In the genomic region with DNA sequence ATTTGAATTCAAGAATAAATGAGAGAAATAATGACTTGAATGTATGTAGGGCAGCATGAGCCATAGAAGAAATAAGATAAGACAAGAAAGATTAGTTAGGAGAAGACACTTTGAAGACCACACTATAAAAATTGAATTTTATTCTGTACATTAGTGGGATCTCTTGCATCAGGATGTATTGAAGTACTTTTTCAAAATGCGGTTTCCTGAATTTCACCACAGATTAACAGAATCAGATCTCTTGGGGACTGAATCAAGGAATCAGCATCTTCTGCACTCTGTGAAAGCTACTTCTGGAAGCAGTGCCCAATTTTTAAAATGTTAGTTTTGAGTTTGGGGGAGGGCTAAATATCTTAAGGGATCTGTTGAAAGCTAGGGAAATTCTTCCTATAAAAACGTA, we compare ENCODE assay signal across 22 cellular contexts.
"Had no signal": no experiment of that assay in that cellular context is flagged by ENCODE, and none has a peak within 500 bp of the region (broad histone marks: within the 10 kb centered on the region; RNA-seq: fewer than 3 reads in every experiment).

No MANE protein-coding gene starts in this region.

- H3K27me3 Mint-ChIP-seq: dendritic cell treated with granulocyte-macrophage colony-stimulating factor and Interleukin-4, amounts not matched to agents 40 ng/mL and 50 ng/mL, for 4 days; stimulated activated memory B cell treated with anti-CD40 and anti-IgM and Interleukin-4, amounts not matched to agents 10 μg/mL and 1 μg/mL and 100 μg/mL, for 72 hours; stimulated activated naive CD8-positive, alpha-beta T cell treated with anti-CD3 and anti-CD28 coated beads, Interleukin-15, Interleukin-2, amounts not matched to agents 100 ng/mL and 50 ng/mL, for 24 hours had no signal

- H2AFZ ChIP-seq: parathyroid adenoma had no signal

- H3K4me3 ChIP-seq: esophagus squamous epithelium, lung, psoas muscle, spleen, testis, tibial nerve had no signal

- H3K27ac Mint-ChIP-seq: dendritic cell treated with granulocyte-macrophage colony-stimulating factor and Interleukin-4, amounts not matched to agents 40 ng/mL and 50 ng/mL, for 4 days; natural killer cell treated with Interleukin-12 subunit alpha and Interleukin-12 subunit beta and Interleukin-15 and Interleukin-18, amount 100 ng/mL, for 72 hours; stimulated activated memory B cell treated with anti-CD40 and anti-IgM and Interleukin-4, amounts not matched to agents 10 μg/mL and 1 μg/mL and 100 μg/mL, for 72 hours; stimulated activated naive CD8-positive, alpha-beta T cell treated with anti-CD3 and anti-CD28 coated beads, Interleukin-15, Interleukin-2, amounts not matched to agents 100 ng/mL and 50 ng/mL, for 24 hours had no signal

- H3K27me3 ChIP-seq: esophagus squamous epithelium, testis, tibial nerve had no signal

- H3K27ac ChIP-seq: esophagus squamous epithelium, parathyroid adenoma, psoas muscle, spleen, testis, tibial nerve had no signal

- H3K36me3 ChIP-seq: esophagus squamous epithelium, spleen, tibial nerve had no signal

- H3K4me1 Mint-ChIP-seq: stimulated activated memory B cell treated with anti-CD40 and anti-IgM and Interleukin-4, amounts not matched to agents 10 μg/mL and 1 μg/mL and 100 μg/mL, for 72 hours had no signal

- H3K9ac ChIP-seq: parathyroid adenoma had no signal

- ATAC-seq: left colon; left ventricle myocardium superior; natural killer cell treated with Interleukin-12 subunit alpha and Interleukin-12 subunit beta and Interleukin-15 and Interleukin-18, amount 100 ng/mL, for 72 hours; psoas muscle; sciatic nerve; stimulated activated memory B cell treated with anti-CD40 and anti-IgM and Interleukin-4, amounts not matched to agents 10 μg/mL and 1 μg/mL and 100 μg/mL, for 72 hours had no signal

- DNase-seq: esophagus squamous epithelium; foreskin fibroblast; left colon; left ventricle myocardium superior; mesenchymal stem cell; midbrain; occipital lobe; psoas muscle; retina; spleen; stimulated activated CD4-positive, alpha-beta T cell treated with anti-CD3 and anti-CD28 coated beads, Interleukin-15, amount 100 ng/mL, for 24 hours; stimulated activated CD4-positive, alpha-beta T cell treated with anti-CD3 and anti-CD28 coated beads, Interleukin-1b, Interleukin-23, amount 100 ng/mL, for 48 hours; stimulated activated CD4-positive, alpha-beta T cell treated with anti-CD3 and anti-CD28 coated beads, Interleukin-4, amount 100 ng/mL, for 24 hours; testis had no signal

- H3K4me3 Mint-ChIP-seq: dendritic cell treated with granulocyte-macrophage colony-stimulating factor and Interleukin-4, amounts not matched to agents 40 ng/mL and 50 ng/mL, for 4 days; natural killer cell treated with Interleukin-12 subunit alpha and Interleukin-12 subunit beta and Interleukin-15 and Interleukin-18, amount 100 ng/mL, for 72 hours; stimulated activated memory B cell treated with anti-CD40 and anti-IgM and Interleukin-4, amounts not matched to agents 10 μg/mL and 1 μg/mL and 100 μg/mL, for 72 hours; stimulated activated naive CD8-positive, alpha-beta T cell treated with anti-CD3 and anti-CD28 coated beads, Interleukin-15, Interleukin-2, amounts not matched to agents 100 ng/mL and 50 ng/mL, for 24 hours had no signal

- H3K4me1 ChIP-seq: esophagus squamous epithelium, parathyroid adenoma, psoas muscle, spleen, testis, tibial nerve had no signal

- H3K9me3 ChIP-seq: esophagus squamous epithelium, psoas muscle, testis had no signal

- H3K79me2 ChIP-seq: parathyroid adenoma had no signal

- H3K36me3 Mint-ChIP-seq: natural killer cell treated with Interleukin-12 subunit alpha and Interleukin-12 subunit beta and Interleukin-15 and Interleukin-18, amount 100 ng/mL, for 72 hours; stimulated activated memory B cell treated with anti-CD40 and anti-IgM and Interleukin-4, amounts not matched to agents 10 μg/mL and 1 μg/mL and 100 μg/mL, for 72 hours had no signal
